8 cellular contexts compared by ENCODE assay signal in the genomic region with DNA sequence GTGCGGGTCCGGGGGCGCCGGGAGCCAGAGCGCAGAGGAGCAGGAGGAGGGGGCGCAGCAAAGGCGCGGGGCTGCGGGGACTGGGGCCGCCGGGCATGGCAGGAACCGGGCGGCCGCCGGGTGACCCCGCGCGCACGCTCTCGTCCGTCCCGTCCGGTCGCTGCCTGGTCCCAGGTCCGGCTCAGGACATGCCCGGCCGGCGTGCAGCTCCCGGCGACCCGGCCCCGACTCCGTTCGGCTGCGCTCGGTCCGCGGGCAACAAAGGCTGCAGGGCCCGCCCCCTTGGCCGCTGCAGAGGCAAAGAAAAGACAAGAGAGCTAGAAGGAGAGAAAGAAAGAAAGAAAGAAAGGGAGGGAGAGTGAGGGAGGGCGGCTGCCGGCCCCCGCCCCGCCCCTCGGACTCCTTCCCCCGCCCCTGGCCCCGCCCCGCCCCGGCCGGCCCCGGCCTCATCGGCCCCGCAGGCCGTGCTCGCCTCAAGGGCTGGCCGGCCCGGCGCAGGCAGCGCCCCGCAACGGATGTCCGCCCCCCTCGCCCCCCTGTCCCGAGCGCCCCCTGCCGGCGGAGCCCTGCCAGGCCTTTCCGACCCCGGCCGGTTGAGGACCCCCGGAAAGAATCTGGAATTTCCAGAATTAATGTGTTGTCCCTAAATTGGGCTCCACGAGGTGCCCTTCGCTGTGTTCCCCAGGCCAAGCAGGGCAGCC. TPM values are rescaled to one million over a fixed set of nuclear protein-coding genes. Genes with fewer than 3 reads are reported as not detected.
A peak's percentile ranks its signal among the peaks of the same experiment; 100 is the strongest.
DNase-seq lines count a peak whose midpoint lies in the region; ATAC-seq, FAIRE-seq and TF ChIP-seq lines count a peak whose summit lies in the region.

A gene with protein sequence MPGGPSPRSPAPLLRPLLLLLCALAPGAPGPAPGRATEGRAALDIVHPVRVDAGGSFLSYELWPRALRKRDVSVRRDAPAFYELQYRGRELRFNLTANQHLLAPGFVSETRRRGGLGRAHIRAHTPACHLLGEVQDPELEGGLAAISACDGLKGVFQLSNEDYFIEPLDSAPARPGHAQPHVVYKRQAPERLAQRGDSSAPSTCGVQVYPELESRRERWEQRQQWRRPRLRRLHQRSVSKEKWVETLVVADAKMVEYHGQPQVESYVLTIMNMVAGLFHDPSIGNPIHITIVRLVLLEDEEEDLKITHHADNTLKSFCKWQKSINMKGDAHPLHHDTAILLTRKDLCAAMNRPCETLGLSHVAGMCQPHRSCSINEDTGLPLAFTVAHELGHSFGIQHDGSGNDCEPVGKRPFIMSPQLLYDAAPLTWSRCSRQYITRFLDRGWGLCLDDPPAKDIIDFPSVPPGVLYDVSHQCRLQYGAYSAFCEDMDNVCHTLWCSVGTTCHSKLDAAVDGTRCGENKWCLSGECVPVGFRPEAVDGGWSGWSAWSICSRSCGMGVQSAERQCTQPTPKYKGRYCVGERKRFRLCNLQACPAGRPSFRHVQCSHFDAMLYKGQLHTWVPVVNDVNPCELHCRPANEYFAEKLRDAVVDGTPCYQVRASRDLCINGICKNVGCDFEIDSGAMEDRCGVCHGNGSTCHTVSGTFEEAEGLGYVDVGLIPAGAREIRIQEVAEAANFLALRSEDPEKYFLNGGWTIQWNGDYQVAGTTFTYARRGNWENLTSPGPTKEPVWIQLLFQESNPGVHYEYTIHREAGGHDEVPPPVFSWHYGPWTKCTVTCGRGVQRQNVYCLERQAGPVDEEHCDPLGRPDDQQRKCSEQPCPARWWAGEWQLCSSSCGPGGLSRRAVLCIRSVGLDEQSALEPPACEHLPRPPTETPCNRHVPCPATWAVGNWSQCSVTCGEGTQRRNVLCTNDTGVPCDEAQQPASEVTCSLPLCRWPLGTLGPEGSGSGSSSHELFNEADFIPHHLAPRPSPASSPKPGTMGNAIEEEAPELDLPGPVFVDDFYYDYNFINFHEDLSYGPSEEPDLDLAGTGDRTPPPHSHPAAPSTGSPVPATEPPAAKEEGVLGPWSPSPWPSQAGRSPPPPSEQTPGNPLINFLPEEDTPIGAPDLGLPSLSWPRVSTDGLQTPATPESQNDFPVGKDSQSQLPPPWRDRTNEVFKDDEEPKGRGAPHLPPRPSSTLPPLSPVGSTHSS (N-terminal part only) (minus strand): TSS at position 341 of the 701 bp plus-strand sequence. CDS start 244 bp downstream, at position 97.

- peak; percentile 76 for TF ChIP-seq CTCF in GM12875 (IDR thresholded peaks at IDR 0.05; ENCODE audit: borderline replicate concordance, insufficient read depth, low read depth, low read length)
- TF ChIP-seq CTCF in Peyer's patch (IDR thresholded peaks at IDR 0.05), result peak; percentile 7 to 83 (median 42)
- TF ChIP-seq CTCF in neural progenitor cell (IDR thresholded peaks at IDR 0.05), result peak; percentile 85
- peak; percentile 72 for TF ChIP-seq CTCF in thoracic aorta (IDR thresholded peaks at IDR 0.05)

- H3K4me2 ChIP-seq in neural progenitor cell, result peak within 1 kb of the TSS; percentile 98

- peaks cover 9% of the 10 kb centered on the region for H3K9me3 Mint-ChIP-seq in neural progenitor cell

- peak; percentile 67 to 81 (median 70) for DNase-seq in Peyer's patch
- DNase-seq in activated naive CD4-positive, alpha-beta T cell (lab: John Stamatoyannopoulos, UW), result peak in 3 of 4 experiments; percentile 39 to 41 (median 40)
- peak; percentile 90 to 93 for DNase-seq in frontal cortex (ENCODE audit: low spot score in 2 of 2)
- DNase-seq in neural progenitor cell (ENCODE audit: low spot score), result peak; percentile 96
- no peak for DNase-seq in thoracic aorta (ENCODE audit: low spot score)

- peaks cover 17% of the 10 kb centered on the region for H3K4me1 Mint-ChIP-seq in neural progenitor cell

- H3K27me3 ChIP-seq in Peyer's patch (peaks cover 0 to 9% of the 10 kb centered on the region in 2 donors), neural progenitor cell (peaks cover 15% of the 10 kb centered on the region), thoracic aorta (replicated peaks; ENCODE audit: insufficient read depth) (no peaks in the 10 kb centered on the region)

- peak within 1 kb of the TSS; percentile 93 for H3K4me3 Mint-ChIP-seq in neural progenitor cell

- H3K79me2 ChIP-seq in neural progenitor cell (ENCODE audit: low read depth), result peaks cover 39% of the 10 kb centered on the region

- H3K27ac ChIP-seq in Peyer's patch (peak within 1 kb of the TSS; percentile 21 to 83 (median 58)), neural progenitor cell (peak within 1 kb of the TSS; percentile 75), thoracic aorta (peak within 1 kb of the TSS; percentile 83 to 86)

- FAIRE-seq in frontal cortex (lab: Jason Lieb, UNC), result no peak

- H3F3A ChIP-seq in neural progenitor cell (ENCODE audit: low read depth), result peaks cover 24% of the 10 kb centered on the region

- no peak for TF ChIP-seq POLR2A in Peyer's patch (IDR thresholded peaks at IDR 0.05)

- peak within 1 kb of the TSS; percentile 41 for H3K4me3 ChIP-seq in GM12875 (ENCODE audit: low read depth, low read length)
- peak within 1 kb of the TSS; percentile 49 to 84 (median 68) for H3K4me3 ChIP-seq in Peyer's patch
- H3K4me3 ChIP-seq in neural progenitor cell, result peak within 1 kb of the TSS; percentile 92
- peak within 1 kb of the TSS; percentile 97 for H3K4me3 ChIP-seq in thoracic aorta

- H3K27ac Mint-ChIP-seq in neural progenitor cell, result peak within 1 kb of the TSS; percentile 92

- peak within 1 kb of the TSS; percentile 75 for H3K9ac ChIP-seq in neural progenitor cell

- H3K9me3 ChIP-seq in Peyer's patch (peaks cover 0 to 4% (median 0%) of the 10 kb centered on the region in 4 donors), neural progenitor cell (ENCODE audit: low read depth) (no peaks in the 10 kb centered on the region), thoracic aorta (peaks cover 3% of the 10 kb centered on the region)

- H3K4me1 ChIP-seq in Peyer's patch (peaks cover 0 to 21% (median 13%) of the 10 kb centered on the region in 4 donors), neural progenitor cell (peaks cover 7% of the 10 kb centered on the region), thoracic aorta (ENCODE audit: control insufficient read depth in 1 of 2, low read depth in 2 of 2) (peaks cover 6 to 8% of the 10 kb centered on the region in 2 donors)

- no peaks in the 10 kb centered on the region for H3K27me3 Mint-ChIP-seq in neural progenitor cell (ENCODE audit: insufficient read depth, low read depth)

- H3K36me3 ChIP-seq in Peyer's patch (no peaks in the 10 kb centered on the region), neural progenitor cell (no peaks in the 10 kb centered on the region), thoracic aorta (no peaks in the 10 kb centered on the region)

- H3K36me3 Mint-ChIP-seq in neural progenitor cell, result peaks cover 12% of the 10 kb centered on the region

- peaks cover 44% of the 10 kb centered on the region for H4K20me1 ChIP-seq in neural progenitor cell (ENCODE audit: low read depth)

- ATAC-seq in HG02759 (IDR thresholded peaks at IDR 0.05; ENCODE audit: unreplicated experiment) (peak; percentile 70), thoracic aorta (ENCODE audit: insufficient number of reproducible peaks, low FRiP score, low read depth) (peak; percentile 86), HG02973 (IDR thresholded peaks at IDR 0.05; ENCODE audit: unreplicated experiment) (no peak)

- peak within 1 kb of the TSS; percentile 95 for H2AFZ ChIP-seq in neural progenitor cell (replicated peaks)

RNA-seq across cellular contexts. Expression of the gene that starts here (rescaled TPM):
- total RNA-seq in Peyer's patch, result 10 to 100 TPM in 1 of 4 donors, 1 to 10 TPM in 2, under 1 TPM in 1; 0.18 to 24.8 (median 2.0) TPM
- total RNA-seq in frontal cortex, result 8.6 TPM
- 19.2 and 56.6 TPM in 2 replicates for total RNA-seq in neural progenitor cell (ENCODE audit: low replicate concordance)
- 10 to 100 TPM; 15.6 to 60.2 TPM for total RNA-seq in thoracic aorta

Comparison
In these comparisons a context has a peak if more than half of its experiments do, and no peak if none do; other contexts are left out.
1. H3K4me3 ChIP-seq: peak in every context shown above with its lines; median percentile 97 in thoracic aorta; 92 in neural progenitor cell; 68 in Peyer's patch; 41 in GM12875.